14 cellular contexts compared by ENCODE assay signal in the genomic region with DNA sequence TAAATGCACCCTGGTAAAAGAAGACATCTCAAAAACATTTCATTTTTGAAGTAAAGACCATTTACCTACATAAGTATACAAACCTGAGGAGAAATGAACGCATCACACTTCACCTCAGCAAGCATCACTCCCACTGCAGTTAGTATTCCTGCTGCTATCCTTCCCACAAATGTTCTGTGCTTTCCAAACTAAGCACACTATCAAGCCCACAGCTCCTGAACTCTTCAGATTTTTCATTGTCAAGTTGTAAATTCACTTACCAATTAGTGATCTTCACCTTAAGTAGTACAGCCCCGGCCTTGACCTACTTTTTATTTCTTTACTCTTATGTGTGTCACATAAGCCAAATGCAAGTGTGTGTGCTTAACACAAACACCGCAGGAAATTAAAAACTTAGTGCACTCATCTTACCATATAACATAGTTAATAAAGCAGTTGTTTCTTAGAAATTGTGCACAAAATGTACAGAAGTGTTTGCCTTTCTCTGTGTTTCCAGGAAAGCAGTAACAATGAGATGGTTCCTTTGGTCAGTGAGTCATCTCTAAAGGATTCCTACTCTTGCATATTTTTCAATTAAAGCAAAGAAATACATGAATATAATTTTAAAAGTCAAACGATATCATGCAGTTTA.
A peak's percentile ranks its signal among the peaks of the same experiment; 100 is the strongest.
DNase-seq lines count a peak whose midpoint lies in the region; ATAC-seq, FAIRE-seq and TF ChIP-seq lines count a peak whose summit lies in the region.
"Had no signal": no experiment of that assay in that cellular context is flagged by ENCODE, and none has a peak within 500 bp of the region (broad histone marks: within the 10 kb centered on the region; RNA-seq: fewer than 3 reads in every experiment).

No MANE protein-coding gene starts in this region.

- peak overlapping the region in 2 of 7 donors; percentile 68 to 76 for H3K27ac Mint-ChIP-seq in CD4-positive, alpha-beta memory T cell
- H3K27ac Mint-ChIP-seq in astrocyte (ENCODE audit: unreplicated experiment): no peak overlapping the region
- H3K27ac Mint-ChIP-seq: CD4-positive, alpha-beta T cell had no signal

- CTCF ChIA-PET in CD4-positive, alpha-beta memory T cell (lab: Charles Lee; ENCODE audit: partially characterized antibody): interaction anchor here (0.5 kb wide), 1 partner anchor 18 kb away, joined by 4 read pairs; no protein-coding TSS in a partner anchor

- ATAC-seq in pancreas (no peak), HG02623 (IDR thresholded peaks at IDR 0.05; ENCODE audit: unreplicated experiment) (no peak)

- no peaks in the 10 kb centered on the region for H3K4me1 ChIP-seq in CD4-positive, alpha-beta memory T cell (ENCODE audit: insufficient read depth, low read length)
- H3K4me1 ChIP-seq in astrocyte (ENCODE audit: insufficient read depth, low read length) (peaks cover 8% of the 10 kb centered on the region), pancreas (no peaks in the 10 kb centered on the region)
- H3K4me1 ChIP-seq: ascending aorta, suprapubic skin had no signal

- no peaks in the 10 kb centered on the region for H3K36me3 Mint-ChIP-seq in CD4-positive, alpha-beta memory T cell
- peaks cover 2% of the 10 kb centered on the region for H3K36me3 Mint-ChIP-seq in astrocyte (ENCODE audit: low read depth, unreplicated experiment)

- no peaks in the 10 kb centered on the region for H3K9me3 Mint-ChIP-seq in CD4-positive, alpha-beta memory T cell
- H3K9me3 Mint-ChIP-seq in astrocyte (ENCODE audit: unreplicated experiment): peaks cover 2% of the 10 kb centered on the region
- H3K9me3 Mint-ChIP-seq: CD4-positive, alpha-beta T cell had no signal

- H3K4me3 Mint-ChIP-seq in CD4-positive, alpha-beta memory T cell: peak overlapping the region in 7 of 8 donors; percentile 19 to 77 (median 44)
- H3K4me3 Mint-ChIP-seq in astrocyte (ENCODE audit: unreplicated experiment): no peak overlapping the region
- H3K4me3 Mint-ChIP-seq: CD4-positive, alpha-beta T cell had no signal

- H3K4me3 ChIP-seq in CD4-positive, alpha-beta memory T cell (ENCODE audit: low read length in 2 of 2): no peak overlapping the region
- H3K4me3 ChIP-seq in astrocyte (ENCODE audit: insufficient read depth, low read depth, low read length): no peak overlapping the region
- H3K4me3 ChIP-seq in pancreas: no peak overlapping the region
- H3K4me3 ChIP-seq: ascending aorta, suprapubic skin had no signal

- H3K27me3 ChIP-seq in CD4-positive, alpha-beta memory T cell (ENCODE audit: insufficient read depth, low read length): no peaks in the 10 kb centered on the region
- no peaks in the 10 kb centered on the region for H3K27me3 ChIP-seq in astrocyte (ENCODE audit: insufficient read depth, low read length)
- H3K27me3 ChIP-seq in pancreas: no peaks in the 10 kb centered on the region
- H3K27me3 ChIP-seq: ascending aorta, suprapubic skin had no signal

- H3K4me1 Mint-ChIP-seq in CD4-positive, alpha-beta memory T cell: peaks cover 0 to 9% (median 2%) of the 10 kb centered on the region in 4 donors
- peaks cover 9% of the 10 kb centered on the region for H3K4me1 Mint-ChIP-seq in astrocyte (ENCODE audit: low read depth, unreplicated experiment)

- H2AFZ ChIP-seq in astrocyte (ENCODE audit: low read depth, low read length): no peak overlapping the region

- 68 to 70% methylated on average over 4 of the region's 4 CpGs for WGBS in pancreas, 2 donors

- no peaks in the 10 kb centered on the region for H3K79me2 ChIP-seq in astrocyte (ENCODE audit: insufficient read depth, low read length)

- no peaks in the 10 kb centered on the region for H3K36me3 ChIP-seq in CD4-positive, alpha-beta memory T cell (ENCODE audit: insufficient read depth, low read length)
- no peaks in the 10 kb centered on the region for H3K36me3 ChIP-seq in astrocyte (ENCODE audit: insufficient read depth, low read length)
- H3K36me3 ChIP-seq in pancreas: no peaks in the 10 kb centered on the region
- H3K36me3 ChIP-seq: ascending aorta, suprapubic skin had no signal

- TF ChIP-seq POLR2A in GM12891 (IDR thresholded peaks at IDR 0.05; ENCODE audit: low read depth, low read length): no peak

- no peaks in the 10 kb centered on the region for H3K9me3 ChIP-seq in CD4-positive, alpha-beta memory T cell (ENCODE audit: control insufficient read depth in 1 of 2, low read length in 2 of 2)
- no peaks in the 10 kb centered on the region for H3K9me3 ChIP-seq in astrocyte (ENCODE audit: insufficient read depth, low read depth, low read length)
- no peaks in the 10 kb centered on the region for H3K9me3 ChIP-seq in pancreas
- H3K9me3 ChIP-seq: ascending aorta, suprapubic skin had no signal

- POLR2A ChIA-PET in CD4-positive, alpha-beta memory T cell (lab: Charles Lee; ENCODE audit: partially characterized antibody): no interaction called here

- no peak overlapping the region for H3K27ac ChIP-seq in CD4-positive, alpha-beta memory T cell (ENCODE audit: low read depth, low read length)
- H3K27ac ChIP-seq in astrocyte (ENCODE audit: low read depth, low read length): no peak overlapping the region
- H3K27ac ChIP-seq in pancreas: no peak overlapping the region
- H3K27ac ChIP-seq: ascending aorta, suprapubic skin had no signal

- peak in 1 of 5 donors; percentile 15 for DNase-seq in CD4-positive, alpha-beta memory T cell
- DNase-seq in HPDE6-E6E7 (ENCODE audit: extremely low spot score) (peak; percentile 20), astrocyte (ENCODE audit: low read depth) (peak; percentile 49), glomerular endothelial cell (ENCODE audit: extremely low read depth, low read depth, low spot score) (peak; percentile 82), pancreas (no peak), NCI-H1092 (lab: John Stamatoyannopoulos, UW) (no peak), GM12891 (ENCODE audit: insufficient read length, low spot score) (no peak)
- DNase-seq: activated T-cell treated with anti-CD3 and anti-CD28 coated beads, Interleukin-2, amount 50 U/mL, for 1 hour; CD4-positive, alpha-beta T cell; midbrain; NCI-H446 treated with DMSO at 0.1 percent for 48 hours had no signal

- no peaks in the 10 kb centered on the region for H4K20me1 ChIP-seq in astrocyte (ENCODE audit: insufficient read depth, low read length)

- FAIRE-seq in astrocyte (lab: Jason Lieb, UNC): peak; percentile 68
- no peak for FAIRE-seq in pancreas (lab: Jason Lieb, UNC)
- FAIRE-seq in GM12891 (lab: Jason Lieb, UNC): no peak

- H3K4me2 ChIP-seq in astrocyte (ENCODE audit: low read length): peak overlapping the region; percentile 36

- intact Hi-C loops in CD4-positive, alpha-beta memory T cell (cut with micrococcal nuclease): no loop called here
- intact Hi-C loops in pancreas (cut with DNase I): no loop called here

- no peak for TF ChIP-seq CTCF in astrocyte (IDR thresholded peaks at IDR 0.05; ENCODE audit: insufficient read depth, low read depth, low read length)
- TF ChIP-seq CTCF in pancreas (IDR thresholded peaks at IDR 0.05): no peak

- H3K27me3 Mint-ChIP-seq in CD4-positive, alpha-beta memory T cell: no peaks in the 10 kb centered on the region
- peaks cover 28% of the 10 kb centered on the region for H3K27me3 Mint-ChIP-seq in astrocyte (ENCODE audit: low read depth, unreplicated experiment)
- H3K27me3 Mint-ChIP-seq: CD4-positive, alpha-beta T cell had no signal

- H3K9ac ChIP-seq in astrocyte (ENCODE audit: low read length): no peak overlapping the region

TF ChIP-seq in GM12891, 5 proteins besides CTCF, POLR2A, EP300 and RAD21:
- no peak for TF ChIP-seq SPI1 (IDR thresholded peaks at IDR 0.05; ENCODE audit: low read depth, low read length)
- TF ChIP-seq POU2F2 (IDR thresholded peaks at IDR 0.05; ENCODE audit: low read depth, low read length): no peak
- TF ChIP-seq POLR2AphosphoS5 (IDR thresholded peaks at IDR 0.05; ENCODE audit: low read depth, low read length): no peak
- no peak for TF ChIP-seq TAF1 (IDR thresholded peaks at IDR 0.05; ENCODE audit: low read depth, low read length)
- TF ChIP-seq PAX5 (IDR thresholded peaks at IDR 0.05; ENCODE audit: insufficient read depth, low read length, severe bottlenecking): no peak

Comparison
In these comparisons a context has a peak if more than half of its experiments do, and no peak if none do; other contexts are left out.
1. DNase-seq: peak in HPDE6-E6E7 (single experiment), astrocyte (single experiment) and glomerular endothelial cell (single experiment); none in pancreas (0 of 6), NCI-H1092 (single experiment) and GM12891 (single experiment).